21 cellular contexts compared by ENCODE assay signal in genomic region chr14:100611811-100612480, GRCh38. TPM values are rescaled to one million over a fixed set of nuclear protein-coding genes. Genes with fewer than 3 reads are reported as not detected.
DNase-seq lines count a peak whose midpoint lies in the region; ATAC-seq and TF ChIP-seq lines count a peak whose summit lies in the region.
"Had no signal": no experiment of that assay in that cellular context is flagged by ENCODE, and none has a peak within 500 bp of the region (broad histone marks: within the 10 kb centered on the region; RNA-seq: fewer than 3 reads in every experiment).

No MANE protein-coding gene starts in this region.

- no peaks in the 10 kb centered on the region for H4K20me1 ChIP-seq in smooth muscle cell (ENCODE audit: low read depth)
- H4K20me1 ChIP-seq: BLaER1 treated with 17β-estradiol and CSF1 and Interleukin-3, amounts not matched to agents 10 nM and 100 nM had no signal

- H3K79me2 ChIP-seq in smooth muscle cell (ENCODE audit: low read depth): no peaks in the 10 kb centered on the region

- H2AFZ ChIP-seq in smooth muscle cell (ENCODE audit: low read depth): no peak overlapping the region
- H2AFZ ChIP-seq: GM23248, PC-9 had no signal

- no peaks in the 10 kb centered on the region for H3F3A ChIP-seq in smooth muscle cell (ENCODE audit: low read depth)

- 82% methylated on average over 10 of the region's 10 CpGs; no CpG with 5 or more reads in 1 of the 2 donors for WGBS in transverse colon (ENCODE audit: low coverage in 1 of 2), 2 donors
- WGBS in smooth muscle cell (ENCODE audit: low lambda C conversion rate): 94% methylated on average over 10 of the region's 10 CpGs

- ATAC-seq in RWPE2 (ENCODE audit: low read depth) (no peak), HG03039 (IDR thresholded peaks at IDR 0.05; ENCODE audit: unreplicated experiment) (no peak)

- intact Hi-C loops in transverse colon (cut with DNase I; ENCODE audit: low total_unique reads): no loop called here

- in situ Hi-C loops in transverse colon (cut with MboI; ENCODE audit: low pct_ligation_motif_present in 1 of 4, low pct_unique_long_range_greater_than_20kb in 1 of 4, low sequenced_read_pairs in 3 of 4): no loop called here

- H3K4me2 ChIP-seq in smooth muscle cell: no peak overlapping the region
- H3K4me2 ChIP-seq: A549, PC-9 had no signal

- no peaks in the 10 kb centered on the region for H3K4me1 ChIP-seq in RWPE2 (ENCODE audit: insufficient read depth, poor library complexity, severe bottlenecking)
- H3K4me1 ChIP-seq in transverse colon: no peaks in the 10 kb centered on the region
- H3K4me1 ChIP-seq in smooth muscle cell (ENCODE audit: low read depth): no peaks in the 10 kb centered on the region
- H3K4me1 ChIP-seq: A549, SJSA1 had no signal

- TF ChIP-seq EP300 in transverse colon (IDR thresholded peaks at IDR 0.05; ENCODE audit: low read depth): no peak

- H3K9me3 ChIP-seq in RWPE2 (ENCODE audit: severe bottlenecking) (no peaks in the 10 kb centered on the region), transverse colon (no peaks in the 10 kb centered on the region), smooth muscle cell (replicated peaks; ENCODE audit: low read depth) (no peaks in the 10 kb centered on the region)
- H3K9me3 ChIP-seq: A549; BLaER1 treated with 17β-estradiol and CSF1 and Interleukin-3, amounts not matched to agents 10 nM and 100 nM; MG63; SJSA1 had no signal

- no peak for TF ChIP-seq POLR2A in transverse colon (IDR thresholded peaks at IDR 0.05)

- H3K27ac ChIP-seq in RWPE2 (ENCODE audit: poor library complexity, severe bottlenecking): no peak overlapping the region
- no peak overlapping the region for H3K27ac ChIP-seq in transverse colon
- H3K27ac ChIP-seq in smooth muscle cell (ENCODE audit: low read depth): no peak overlapping the region
- H3K27ac ChIP-seq: BLaER1 treated with 17β-estradiol and CSF1 and Interleukin-3, amounts not matched to agents 10 nM and 100 nM; GM23248; PC-9; SJSA1 had no signal

- TF ChIP-seq CTCF in RWPE2 (IDR thresholded peaks at IDR 0.05; ENCODE audit: poor library complexity, severe bottlenecking): no peak
- no peak for TF ChIP-seq CTCF in transverse colon (IDR thresholded peaks at IDR 0.05)
- TF ChIP-seq CTCF in smooth muscle cell (IDR thresholded peaks at IDR 0.05; ENCODE audit: borderline replicate concordance, insufficient read depth, poor library complexity, severe bottlenecking): no peak

- peak; percentile 45 for DNase-seq in activated effector memory CD4-positive, alpha-beta T cell treated with anti-CD3 and anti-CD28 coated beads, Interleukin-2, amount 50 U/mL, for 16 hours
- no peak for DNase-seq in activated effector memory CD4-positive, alpha-beta T cell treated with Interleukin-2 at 50 U/mL for 16 hours
- peak; percentile 54 for DNase-seq in RWPE2 (ENCODE audit: low spot score)
- DNase-seq in mesenteric fat pad (ENCODE audit: low spot score): peak; percentile 67
- peak; percentile 2 for DNase-seq in transverse colon
- no peak for DNase-seq in smooth muscle cell (lab: John Stamatoyannopoulos, UW; ENCODE audit: unreplicated experiment)
- DNase-seq: AML-193, GM23248, HFFc6, KG1, MG63, NCI-H2029, NCI-H2227 treated with DMSO at 0.1 percent for 48 hours, NCI-H526 treated with DMSO at 0.1 percent for 48 hours, PC-9, Right ventricle myocardium superior had no signal

- H3K4me3 ChIP-seq in RWPE2 (ENCODE audit: severe bottlenecking) (no peak overlapping the region), transverse colon (no peak overlapping the region), smooth muscle cell (no peak overlapping the region)
- H3K4me3 ChIP-seq: A549; BLaER1 treated with 17β-estradiol and CSF1 and Interleukin-3, amounts not matched to agents 10 nM and 100 nM; GM23248; MG63; PC-9; SJSA1 had no signal

- no peak overlapping the region for H3K9ac ChIP-seq in smooth muscle cell (ENCODE audit: low read depth)
- H3K9ac ChIP-seq: BLaER1 treated with 17β-estradiol and CSF1 and Interleukin-3, amounts not matched to agents 10 nM and 100 nM; GM23248 had no signal

- no peaks in the 10 kb centered on the region for H3K36me3 ChIP-seq in RWPE2 (ENCODE audit: low read depth)
- H3K36me3 ChIP-seq in transverse colon: no peaks in the 10 kb centered on the region
- no peaks in the 10 kb centered on the region for H3K36me3 ChIP-seq in smooth muscle cell (ENCODE audit: low read depth)
- H3K36me3 ChIP-seq: BLaER1 treated with 17β-estradiol and CSF1 and Interleukin-3, amounts not matched to agents 10 nM and 100 nM; MG63; SJSA1 had no signal

- no peaks in the 10 kb centered on the region for H3K27me3 ChIP-seq in RWPE2 (ENCODE audit: insufficient read depth, poor library complexity, severe bottlenecking)
- no peaks in the 10 kb centered on the region for H3K27me3 ChIP-seq in transverse colon
- H3K27me3 ChIP-seq in smooth muscle cell (ENCODE audit: low read depth): no peaks in the 10 kb centered on the region
- H3K27me3 ChIP-seq: BLaER1 treated with 17β-estradiol and CSF1 and Interleukin-3, amounts not matched to agents 10 nM and 100 nM; MG63; SJSA1 had no signal

RNA-seq across cellular contexts. Expression of gene BEGAIN, which starts 24.7 kb away (rescaled TPM):
- 2.2 TPM for total RNA-seq in mesenteric fat pad
- total RNA-seq in transverse colon: 1 to 10 TPM in 1 of 4 donors, under 1 TPM in 2, not detected in 1; 0.27 to 2.5 (median 0.37) TPM
- 3.1 and 4.7 TPM in 2 replicates for total RNA-seq in smooth muscle cell
- 8.5 and 11.7 TPM in 2 replicates for polyA plus RNA-seq in smooth muscle cell
- total RNA-seq: PC-9, RPMI7951, SJSA1 had no signal

Comparison
In these comparisons a context has a peak if more than half of its experiments do, and no peak if none do; other contexts are left out.
1. DNase-seq: peak in activated effector memory CD4-positive, alpha-beta T cell treated with anti-CD3 and anti-CD28 coated beads, Interleukin-2, amount 50 U/mL, for 16 hours (single experiment), RWPE2 (single experiment), mesenteric fat pad (single experiment) and transverse colon (single experiment); none in activated effector memory CD4-positive, alpha-beta T cell treated with Interleukin-2 at 50 U/mL for 16 hours (single experiment) and smooth muscle cell (single experiment).